In genomic region chr3:10510743-10511432, GRCh38 we compare ENCODE assay signal across 38 cellular contexts. TPM values are rescaled to one million over a fixed set of nuclear protein-coding genes. Genes with fewer than 3 reads are reported as not detected.
"Had no signal": no experiment of that assay in that cellular context is flagged by ENCODE, and none has a peak within 500 bp of the region (broad histone marks: within the 10 kb centered on the region; RNA-seq: fewer than 3 reads in every experiment).

No MANE protein-coding gene starts in this region.

- H3K27ac Mint-ChIP-seq: activated CD8-positive, alpha-beta T cell treated with anti-CD3 and anti-CD28 coated beads for 36 hours; activated naive CD4-positive, alpha-beta T cell treated with anti-CD3 and anti-CD28 coated beads, Interleukin-2, amount 50 U/mL, for 24 hours; activated naive CD8-positive, alpha-beta T cell treated with anti-CD3 and anti-CD28 coated beads, Interleukin-2, amount 10 ng/mL, durations not matched to agents 7 days and 5 days; activated T-cell treated with anti-CD3 and anti-CD28 coated beads, Interleukin-2, amount 50 U/mL, for 72 hours; activated T-helper 17 cell treated with anti-CD3 and anti-CD28 coated beads, Interleukin-2, amount 50 U/mL, for 72 hours had no signal

- H3K9me3 Mint-ChIP-seq: activated CD8-positive, alpha-beta T cell treated with anti-CD3 and anti-CD28 coated beads for 36 hours; activated naive CD4-positive, alpha-beta T cell treated with anti-CD3 and anti-CD28 coated beads, Interleukin-2, amount 50 U/mL, for 24 hours; activated naive CD8-positive, alpha-beta T cell treated with anti-CD3 and anti-CD28 coated beads, Interleukin-2, amount 10 ng/mL, durations not matched to agents 7 days and 5 days; activated T-cell treated with anti-CD3 and anti-CD28 coated beads, Interleukin-2, amount 50 U/mL, for 72 hours; activated T-helper 17 cell treated with anti-CD3 and anti-CD28 coated beads, Interleukin-2, amount 50 U/mL, for 72 hours had no signal

- FAIRE-seq: astrocyte, bronchial epithelial cell had no signal

- H3K4me3 Mint-ChIP-seq: activated CD8-positive, alpha-beta T cell treated with anti-CD3 and anti-CD28 coated beads for 36 hours; activated naive CD4-positive, alpha-beta T cell treated with anti-CD3 and anti-CD28 coated beads, Interleukin-2, amount 50 U/mL, for 24 hours; activated naive CD8-positive, alpha-beta T cell treated with anti-CD3 and anti-CD28 coated beads, Interleukin-2, amount 10 ng/mL, durations not matched to agents 7 days and 5 days; activated T-cell treated with anti-CD3 and anti-CD28 coated beads, Interleukin-2, amount 50 U/mL, for 72 hours; activated T-helper 17 cell treated with anti-CD3 and anti-CD28 coated beads, Interleukin-2, amount 50 U/mL, for 72 hours had no signal

- H3K9me3 ChIP-seq: body of pancreas, MG63, Peyer's patch had no signal

- DNase-seq: activated CD4-positive, alpha-beta T cell treated with anti-CD3 and anti-CD28 coated beads for 1 hour; activated CD4-positive, alpha-beta T cell treated with anti-CD3 and anti-CD28 coated beads for 48 hours; activated CD4-positive, CD25-positive, alpha-beta regulatory T cell; activated CD8-positive, alpha-beta T cell treated with anti-CD3 and anti-CD28 coated beads for 36 hours; activated gamma-delta T cell; activated naive CD4-positive, alpha-beta T cell treated with Interleukin-2 at 50 U/mL for 16 hours; activated naive CD8-positive, alpha-beta T cell treated with anti-CD3 and anti-CD28 coated beads, Interleukin-2, amount 10 ng/mL, durations not matched to agents 7 days and 5 days; activated T-cell treated with anti-CD3 and anti-CD28 coated beads, Interleukin-2, amount 50 U/mL, for 1 hour; activated T-cell treated with anti-CD3 and anti-CD28 coated beads, Interleukin-2, amount 50 U/mL, for 72 hours; amygdala; body of pancreas; caudate nucleus; cerebellar nuclear complex; Kasumi-1; KG1; MG63; NCI-H1048; NCI-H1105 treated with DMSO at 0.1 percent for 48 hours; NCI-H1436; NCI-H1694; NCI-H1930; NCI-H2081 treated with DMSO at 0.1 percent for 48 hours; NCI-H226; NCI-H446 treated with DMSO at 0.1 percent for 48 hours; PC-3; Peyer's patch; RPMI8226; SIG-M5; T1000; WERI-Rb-1 had no signal

- ATAC-seq: activated CD8-positive, alpha-beta T cell treated with anti-CD3 and anti-CD28 coated beads for 36 hours; activated T-cell treated with anti-CD3 and anti-CD28 coated beads, Interleukin-2, amount 50 U/mL, for 72 hours; activated T-helper 17 cell treated with anti-CD3 and anti-CD28 coated beads, Interleukin-2, amount 50 U/mL, for 72 hours; body of pancreas; PC-3 had no signal

- H3K27me3 ChIP-seq: body of pancreas, MG63 had no signal

- H3K4me3 ChIP-seq: body of pancreas, MG63, Peyer's patch had no signal

- H3K36me3 Mint-ChIP-seq: activated naive CD4-positive, alpha-beta T cell treated with anti-CD3 and anti-CD28 coated beads, Interleukin-2, amount 50 U/mL, for 24 hours; activated naive CD8-positive, alpha-beta T cell treated with anti-CD3 and anti-CD28 coated beads, Interleukin-2, amount 10 ng/mL, durations not matched to agents 7 days and 5 days had no signal

- H3K36me3 ChIP-seq: MG63, Peyer's patch, WERI-Rb-1 had no signal

- H3K4me1 ChIP-seq: Peyer's patch had no signal

- H3K4me1 Mint-ChIP-seq: activated naive CD4-positive, alpha-beta T cell treated with anti-CD3 and anti-CD28 coated beads, Interleukin-2, amount 50 U/mL, for 24 hours; activated naive CD8-positive, alpha-beta T cell treated with anti-CD3 and anti-CD28 coated beads, Interleukin-2, amount 10 ng/mL, durations not matched to agents 7 days and 5 days had no signal

- H3K27ac ChIP-seq: body of pancreas, Peyer's patch, WERI-Rb-1 had no signal

RNA-seq across cellular contexts. Expression of gene ATP2B2, which starts 5.5 kb away (rescaled TPM):
- total RNA-seq: activated CD8-positive, alpha-beta memory T cell treated with anti-CD3 and anti-CD28 coated beads for 36 hours; activated CD8-positive, alpha-beta T cell treated with anti-CD3 and anti-CD28 coated beads for 36 hours; activated naive CD8-positive, alpha-beta T cell treated with anti-CD3 and anti-CD28 coated beads, Interleukin-2, amount 10 ng/mL, durations not matched to agents 7 days and 5 days; activated T-cell treated with anti-CD3 and anti-CD28 coated beads, Interleukin-2, amount 50 U/mL, for 72 hours; activated T-helper 17 cell treated with anti-CD3 and anti-CD28 coated beads, Interleukin-2, amount 50 U/mL, for 72 hours; bronchial epithelial cell; PC-3; Peyer's patch; SK-MEL-5; T-helper 1 cell treated with Interleukin-12 subunit alpha and Interleukin-12 subunit beta and Interleukin-4 antibody, amounts not matched to agents 30 ng/mL and 1 ng/mL, for 36 hours; T-helper 2 cell treated with Interferon-gamma antibody and Interleukin-4, amounts not matched to agents 100 ng/mL and 5 ng/mL, for 36 hours had no signal
